ENCODE assay signal across 8 cellular contexts in the genomic region with DNA sequence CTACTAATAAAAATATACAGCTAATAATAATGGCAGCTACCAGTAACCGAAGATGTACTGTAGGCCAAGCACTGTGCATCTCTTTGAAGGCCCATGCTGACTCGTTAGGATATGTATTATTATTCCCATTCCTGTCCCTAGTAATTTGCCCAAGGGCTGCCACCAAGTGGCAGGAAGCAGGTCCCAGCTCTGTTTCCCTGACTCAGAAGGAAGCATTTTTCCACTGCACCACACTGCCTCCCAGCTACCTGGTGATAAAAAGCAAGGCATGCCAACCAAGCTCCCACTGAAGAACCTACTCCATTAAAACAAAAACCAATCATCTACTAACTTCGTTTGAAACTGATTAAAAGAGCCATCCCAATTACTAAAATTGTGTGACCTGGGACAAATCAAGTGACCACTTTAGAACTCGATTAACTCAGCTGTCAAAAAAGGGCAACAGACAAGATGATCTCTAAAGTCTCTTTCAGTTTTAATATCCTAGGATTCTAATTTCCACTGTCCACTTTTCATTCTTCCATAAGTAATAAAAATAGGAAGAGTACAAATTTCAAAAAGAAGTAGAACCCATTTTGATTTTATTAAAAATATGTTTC. TPM values are rescaled to one million over a fixed set of nuclear protein-coding genes. Genes with fewer than 3 reads are reported as not detected.
A peak's percentile ranks its signal among the peaks of the same experiment; 100 is the strongest.
DNase-seq lines count a peak whose midpoint lies in the region; ATAC-seq and TF ChIP-seq lines count a peak whose summit lies in the region.

No MANE protein-coding gene starts in this region.

- H3K9me3 Mint-ChIP-seq in naive thymus-derived CD4-positive, alpha-beta T cell = no peaks in the 10 kb centered on the region

- TF ChIP-seq CTCF in dorsolateral prefrontal cortex (IDR thresholded peaks at IDR 0.05 in 54 of 56, conservative IDR thresholded peaks at IDR 0.05 in 2 of 56; ENCODE audit: low read depth in 1 of 56, partially characterized antibody in 56 of 56) = peak; percentile 18 to 84 (median 60)
- peak; percentile 23 for TF ChIP-seq CTCF in mucosa of descending colon (IDR thresholded peaks at IDR 0.05)

- CTCF ChIA-PET in naive thymus-derived CD4-positive, alpha-beta T cell (lab: Charles Lee) = interaction anchor here (0.6 to 1.9 kb wide), 4 partner anchors 24 to 234 kb away, joined by 3 to 16 read pairs (median 4); no protein-coding TSS in a partner anchor

- H3K27me3 Mint-ChIP-seq in naive thymus-derived CD4-positive, alpha-beta T cell = peaks cover 0 to 20% (median 0%) of the 10 kb centered on the region in 5 donors

- ATAC-seq in mucosa of descending colon (peak; percentile 98), HG02938 (IDR thresholded peaks at IDR 0.05; ENCODE audit: unreplicated experiment) (no peak)
- ATAC-seq in naive thymus-derived CD4-positive, alpha-beta T cell = no peak

- H3K4me3 ChIP-seq in NT2/D1 (ENCODE audit: insufficient read length, low read depth) (no peak overlapping the region), dorsolateral prefrontal cortex (no peak overlapping the region), mucosa of descending colon (no peak overlapping the region)
- H3K4me3 ChIP-seq in naive thymus-derived CD4-positive, alpha-beta T cell (ENCODE audit: low read length) = no peak overlapping the region

- POLR2A ChIA-PET in naive thymus-derived CD4-positive, alpha-beta T cell (lab: Charles Lee) = no interaction called here

- H3K9me3 ChIP-seq in NT2/D1 (ENCODE audit: insufficient read depth, low read length) (no peaks in the 10 kb centered on the region; the same call in 1 of the 2 replicates), mucosa of descending colon (no peaks in the 10 kb centered on the region)
- H3K9me3 ChIP-seq in naive thymus-derived CD4-positive, alpha-beta T cell (ENCODE audit: control insufficient read depth in 2 of 3, low read length in 3 of 3) = no peaks in the 10 kb centered on the region

- peaks cover 0 to 4% (median 0%) of the 10 kb centered on the region in 5 donors for H3K36me3 Mint-ChIP-seq in naive thymus-derived CD4-positive, alpha-beta T cell

- H3K36me3 ChIP-seq in NT2/D1 (ENCODE audit: insufficient read depth, insufficient read length, low read length) (no peaks in the 10 kb centered on the region), mucosa of descending colon (ENCODE audit: low read depth) (no peaks in the 10 kb centered on the region)
- H3K36me3 ChIP-seq in naive thymus-derived CD4-positive, alpha-beta T cell (ENCODE audit: control insufficient read depth in 2 of 3, insufficient read depth in 3 of 3, low read length in 3 of 3) = no peaks in the 10 kb centered on the region

- H3K4me3 Mint-ChIP-seq in naive thymus-derived CD4-positive, alpha-beta T cell = no peak overlapping the region

- H3K27me3 ChIP-seq in NT2/D1 (ENCODE audit: insufficient read depth, insufficient read length) = no peaks in the 10 kb centered on the region
- peaks cover 0 to 4% (median 0%) of the 10 kb centered on the region in 45 donors for H3K27me3 ChIP-seq in dorsolateral prefrontal cortex
- H3K27me3 ChIP-seq in naive thymus-derived CD4-positive, alpha-beta T cell (ENCODE audit: control insufficient read depth in 2 of 2, insufficient read depth in 2 of 2, low read length in 2 of 2) = no peaks in the 10 kb centered on the region

- DNase-seq in COLO829 (ENCODE audit: low spot score) (peak; percentile 42), HS-5 (ENCODE audit: low read depth) (peak; percentile 45), NT2/D1 (ENCODE audit: low read depth, low spot score) (peak; percentile 57), dorsolateral prefrontal cortex (peak in 7 of 10 donors; percentile 48 to 58 (median 49)), mucosa of descending colon (peak in 2 of 3 donors; percentile 57 to 77)
- DNase-seq in stimulated activated naive CD4-positive, alpha-beta T cell (lab: John Stamatoyannopoulos, UW) = no peak
- DNase-seq in naive thymus-derived CD4-positive, alpha-beta T cell = no peak

- intact Hi-C loops in dorsolateral prefrontal cortex (cut with DNase I) = loop anchor here (1.0 to 5.0 kb wide), 3 partner anchors 175 to 230 kb away; no protein-coding TSS in a partner anchor
- intact Hi-C loops in mucosa of descending colon (cut with DNase I, micrococcal nuclease) = loop anchor here in 1 of 2 donors (5.0 kb wide), 1 partner anchor 235 kb away; no protein-coding TSS in a partner anchor
- intact Hi-C loops in naive thymus-derived CD4-positive, alpha-beta T cell (cut with micrococcal nuclease) = loop anchor here in 1 of 2 donors (2.0 kb wide), 1 partner anchor 15 kb away; no protein-coding TSS in a partner anchor

- no peak overlapping the region for H3K27ac ChIP-seq in dorsolateral prefrontal cortex
- no peak overlapping the region for H3K27ac ChIP-seq in naive thymus-derived CD4-positive, alpha-beta T cell (ENCODE audit: low read depth, low read length)

- no peak overlapping the region for H3K27ac Mint-ChIP-seq in naive thymus-derived CD4-positive, alpha-beta T cell

- H3K4me1 ChIP-seq in NT2/D1 (ENCODE audit: insufficient read depth, insufficient read length) (no peaks in the 10 kb centered on the region), mucosa of descending colon (ENCODE audit: low read depth) (no peaks in the 10 kb centered on the region)
- no peaks in the 10 kb centered on the region for H3K4me1 ChIP-seq in naive thymus-derived CD4-positive, alpha-beta T cell (ENCODE audit: control insufficient read depth in 2 of 2, insufficient read depth in 2 of 2, low read length in 2 of 2)

- H3K4me1 Mint-ChIP-seq in naive thymus-derived CD4-positive, alpha-beta T cell = peaks cover 0 to 2% (median 0%) of the 10 kb centered on the region in 7 donors

- H3K9ac ChIP-seq in NT2/D1 (ENCODE audit: insufficient read length, low read depth) = no peak overlapping the region

RNA-seq across cellular contexts. Expression of gene PGM2, which starts 24.3 kb away (rescaled TPM):
- 10 to 100 TPM in 85 of 120 experiments, 1 to 10 TPM in 35; 6.9 to 19.6 (median 11.9) TPM for total RNA-seq in dorsolateral prefrontal cortex
- 10 to 100 TPM; 22.1 to 36.8 (median 27.4) TPM for total RNA-seq in mucosa of descending colon
- total RNA-seq in naive thymus-derived CD4-positive, alpha-beta T cell = 10 to 100 TPM; 14.4 to 35.2 (median 18.7) TPM
- polyA plus RNA-seq in naive thymus-derived CD4-positive, alpha-beta T cell = 10 to 100 TPM; 15.9 to 20.7 TPM

Comparison
In these comparisons a context has a peak if more than half of its experiments do, and no peak if none do; other contexts are left out.
1. DNase-seq: peak in COLO829 (single experiment), HS-5 (single experiment), NT2/D1 (single experiment), dorsolateral prefrontal cortex (7 of 10) and mucosa of descending colon (2 of 3); none in stimulated activated naive CD4-positive, alpha-beta T cell (0 of 6) and naive thymus-derived CD4-positive, alpha-beta T cell (0 of 9).